ENCODE assay signal across 1 cellular context in the genomic region with DNA sequence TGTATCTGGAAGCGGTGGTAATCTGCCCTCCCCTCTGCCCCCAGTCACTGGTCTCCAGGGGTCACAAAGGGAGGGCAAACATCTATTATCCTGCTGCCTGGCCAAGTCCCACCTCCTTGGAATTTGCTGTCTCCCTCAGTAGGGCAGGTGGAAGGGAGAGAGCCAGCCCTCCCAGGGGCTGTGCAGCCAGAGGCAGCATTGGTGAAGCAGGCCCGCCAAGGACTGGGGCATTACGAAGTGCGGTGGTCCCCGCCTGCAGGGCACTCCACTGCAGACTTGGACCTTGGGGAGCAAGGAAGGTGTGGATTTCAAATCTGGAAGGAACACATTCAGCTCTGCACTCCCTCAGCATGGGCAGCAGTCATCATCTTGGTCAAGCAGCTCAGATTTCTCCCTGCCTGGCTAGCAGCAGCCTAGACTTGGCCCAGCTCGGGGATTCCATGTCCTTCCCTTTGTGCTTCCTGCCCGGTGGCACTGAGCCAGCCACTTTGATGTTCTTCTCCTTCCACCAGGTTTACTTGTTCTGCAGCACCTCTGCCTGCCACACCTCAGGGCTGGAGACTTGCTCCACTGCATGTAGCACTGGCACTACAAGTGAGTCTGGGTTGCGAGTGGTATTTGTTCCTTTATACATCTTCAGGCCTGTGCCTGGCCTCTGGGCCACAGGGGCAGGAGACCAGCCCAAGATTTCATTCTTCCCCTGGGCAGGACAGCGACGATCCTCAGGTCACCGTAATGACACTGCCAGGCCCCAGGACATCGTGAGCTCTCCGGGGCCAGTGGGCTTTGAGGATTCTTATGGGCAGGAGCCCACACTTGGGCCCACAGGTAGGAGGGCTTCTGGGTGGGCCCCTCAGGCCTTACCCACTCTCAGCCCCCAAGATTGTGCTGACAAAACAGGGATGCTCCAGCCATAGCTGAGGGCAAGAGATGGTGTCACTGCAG.
TF ChIP-seq lines count a peak whose summit lies in the region.

No MANE protein-coding gene starts in this region.

TF ChIP-seq in H1, 55 proteins besides CTCF, POLR2A, EP300 and RAD21:
- no peak for TF ChIP-seq CBX8 (IDR thresholded peaks at IDR 0.05; ENCODE audit: borderline replicate concordance, low read depth, low read length)
- no peak for TF ChIP-seq SUZ12 (IDR thresholded peaks at IDR 0.05; ENCODE audit: low read length)
- no peak for TF ChIP-seq POLR2AphosphoS5 (IDR thresholded peaks at IDR 0.05; ENCODE audit: low read depth, low read length)
- TF ChIP-seq HDAC6 (IDR thresholded peaks at IDR 0.05; ENCODE audit: low read depth, low read length) = no peak
- no peak for TF ChIP-seq CREB1 (IDR thresholded peaks at IDR 0.05)
- TF ChIP-seq TAF1 (IDR thresholded peaks at IDR 0.05; ENCODE audit: low read depth, low read length) = no peak
- no peak for TF ChIP-seq SIRT6 (IDR thresholded peaks at IDR 0.05; ENCODE audit: low read length)
- TF ChIP-seq PHF8 (conservative IDR thresholded peaks at IDR 0.05; ENCODE audit: low read depth, low read length) = no peak
- no peak for TF ChIP-seq HDAC2 (IDR thresholded peaks at IDR 0.05; ENCODE audit: borderline replicate concordance in 1 of 2, low read depth in 2 of 2, low read length in 2 of 2)
- no peak for TF ChIP-seq KDM1A (IDR thresholded peaks at IDR 0.05; ENCODE audit: borderline replicate concordance, low read length)
- TF ChIP-seq SP2 (IDR thresholded peaks at IDR 0.05; ENCODE audit: low read length) = no peak
- no peak for TF ChIP-seq FOSL1 (IDR thresholded peaks at IDR 0.05; ENCODE audit: insufficient read depth, low read depth, low read length)
- no peak for TF ChIP-seq BCL11A (IDR thresholded peaks at IDR 0.05; ENCODE audit: low read depth in 2 of 2, low read length in 2 of 2)
- no peak for TF ChIP-seq RBBP5 (IDR thresholded peaks at IDR 0.05; ENCODE audit: borderline replicate concordance, low read depth, low read length)
- TF ChIP-seq CEBPB (IDR thresholded peaks at IDR 0.05; ENCODE audit: low read depth, low read length) = no peak
- no peak for TF ChIP-seq NRF1 (IDR thresholded peaks at IDR 0.05; ENCODE audit: low read depth, low read length)
- no peak for TF ChIP-seq MAX (IDR thresholded peaks at IDR 0.05)
- no peak for TF ChIP-seq CHD2 (IDR thresholded peaks at IDR 0.05; ENCODE audit: low read length)
- TF ChIP-seq, protein P1, sequence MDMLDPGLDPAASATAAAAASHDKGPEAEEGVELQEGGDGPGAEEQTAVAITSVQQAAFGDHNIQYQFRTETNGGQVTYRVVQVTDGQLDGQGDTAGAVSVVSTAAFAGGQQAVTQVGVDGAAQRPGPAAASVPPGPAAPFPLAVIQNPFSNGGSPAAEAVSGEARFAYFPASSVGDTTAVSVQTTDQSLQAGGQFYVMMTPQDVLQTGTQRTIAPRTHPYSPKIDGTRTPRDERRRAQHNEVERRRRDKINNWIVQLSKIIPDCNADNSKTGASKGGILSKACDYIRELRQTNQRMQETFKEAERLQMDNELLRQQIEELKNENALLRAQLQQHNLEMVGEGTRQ (IDR thresholded peaks at IDR 0.05; ENCODE audit: low read length) = no peak
- TF ChIP-seq KDM5A (IDR thresholded peaks at IDR 0.05; ENCODE audit: low read length) = no peak
